Comparison of ENCODE assay signal across 14 cellular contexts in genomic region chr12:14387472-14387871, GRCh38. TPM values are rescaled to one million over a fixed set of nuclear protein-coding genes. Genes with fewer than 3 reads are reported as not detected.
DNase-seq lines count a peak whose midpoint lies in the region; ATAC-seq and TF ChIP-seq lines count a peak whose summit lies in the region.
"Had no signal": no experiment of that assay in that cellular context is flagged by ENCODE, and none has a peak within 500 bp of the region (broad histone marks: within the 10 kb centered on the region; RNA-seq: fewer than 3 reads in every experiment).

No MANE protein-coding gene starts in this region.

- peak overlapping the region; percentile 75 for H3K4me3 Mint-ChIP-seq in activated naive CD4-positive, alpha-beta T cell treated with anti-CD3 and anti-CD28 coated beads, Interleukin-2, amount 10 ng/mL, durations not matched to agents 7 days and 5 days
- peak overlapping the region; percentile 74 for H3K4me3 Mint-ChIP-seq in activated CD8-positive, alpha-beta T cell treated with anti-CD3 and anti-CD28 coated beads for 36 hours

- no peak for DNase-seq in activated naive CD4-positive, alpha-beta T cell treated with anti-CD3 and anti-CD28 coated beads, Interleukin-2, amount 10 ng/mL, durations not matched to agents 7 days and 5 days
- no peak for DNase-seq in activated naive CD4-positive, alpha-beta T cell (lab: John Stamatoyannopoulos, UW)
- no peak for DNase-seq in activated CD8-positive, alpha-beta T cell treated with anti-CD3 and anti-CD28 coated beads for 36 hours
- DNase-seq in lower lobe of right lung (no peak), thoracic aorta (ENCODE audit: low spot score) (no peak), HCEC 1CT (no peak), mesenteric fat pad (ENCODE audit: low spot score) (no peak), KBM-7 (no peak)
- DNase-seq: colonic mucosa, DMS79 treated with DMSO at 0.1 percent for 48 hours, GM23248, NCI-H2107 had no signal

- H3K27ac Mint-ChIP-seq in activated naive CD4-positive, alpha-beta T cell treated with anti-CD3 and anti-CD28 coated beads, Interleukin-2, amount 10 ng/mL, durations not matched to agents 7 days and 5 days, result peak overlapping the region; percentile 83
- H3K27ac Mint-ChIP-seq in activated CD8-positive, alpha-beta T cell treated with anti-CD3 and anti-CD28 coated beads for 36 hours, result peak overlapping the region; percentile 96

- H3K4me1 ChIP-seq in lower lobe of right lung, result peaks cover 25% of the 10 kb centered on the region
- peaks cover 29 to 67% of the 10 kb centered on the region in 2 donors for H3K4me1 ChIP-seq in thoracic aorta (ENCODE audit: control insufficient read depth in 1 of 2, low read depth in 2 of 2)
- H3K4me1 ChIP-seq: colonic mucosa had no signal

- no peak overlapping the region for H3K27ac ChIP-seq in lower lobe of right lung
- H3K27ac ChIP-seq in thoracic aorta, result no peak overlapping the region
- H3K27ac ChIP-seq: colonic mucosa, GM23248, parathyroid adenoma had no signal

- no peaks in the 10 kb centered on the region for H3K9me3 Mint-ChIP-seq in activated naive CD4-positive, alpha-beta T cell treated with anti-CD3 and anti-CD28 coated beads, Interleukin-2, amount 10 ng/mL, durations not matched to agents 7 days and 5 days
- no peaks in the 10 kb centered on the region for H3K9me3 Mint-ChIP-seq in activated CD8-positive, alpha-beta T cell treated with anti-CD3 and anti-CD28 coated beads for 36 hours

- H3K4me3 ChIP-seq in lower lobe of right lung, result peak overlapping the region; percentile 2
- H3K4me3 ChIP-seq in thoracic aorta, result peak overlapping the region; percentile 15
- H3K4me3 ChIP-seq: colonic mucosa, esophagus muscularis mucosa, GM23248 had no signal

- H3K9me3 ChIP-seq in lower lobe of right lung, result peaks cover 5% of the 10 kb centered on the region
- H3K9me3 ChIP-seq in thoracic aorta, result no peaks in the 10 kb centered on the region
- H3K9me3 ChIP-seq: colonic mucosa, esophagus muscularis mucosa had no signal

- H3K36me3 Mint-ChIP-seq in activated naive CD4-positive, alpha-beta T cell treated with anti-CD3 and anti-CD28 coated beads, Interleukin-2, amount 10 ng/mL, durations not matched to agents 7 days and 5 days, result peaks cover 57% of the 10 kb centered on the region
- H3K36me3 Mint-ChIP-seq in activated CD8-positive, alpha-beta T cell treated with anti-CD3 and anti-CD28 coated beads for 36 hours (ENCODE audit: low read depth), result peaks cover 61% of the 10 kb centered on the region

- in situ Hi-C loops in KBM-7 (cut with MboI; ENCODE audit: low pct_unique_long_range_greater_than_20kb, low sequenced_read_pairs), result no loop called here

- intact Hi-C loops in activated CD8-positive, alpha-beta T cell treated with anti-CD3 and anti-CD28 coated beads for 36 hours (cut with micrococcal nuclease), result no loop called here
- intact Hi-C loops in lower lobe of right lung (cut with DNase I), result no loop called here

- no peak for TF ChIP-seq CTCF in activated CD8-positive, alpha-beta T cell treated with anti-CD3 and anti-CD28 coated beads for 36 hours (IDR thresholded peaks at IDR 0.05)
- TF ChIP-seq CTCF in lower lobe of right lung (IDR thresholded peaks at IDR 0.05), result no peak
- no peak for TF ChIP-seq CTCF in thoracic aorta (IDR thresholded peaks at IDR 0.05)

- H3K36me3 ChIP-seq in lower lobe of right lung (peaks cover 6% of the 10 kb centered on the region), thoracic aorta (no peaks in the 10 kb centered on the region)
- H3K36me3 ChIP-seq: colonic mucosa had no signal

- no peaks in the 10 kb centered on the region for H3K27me3 Mint-ChIP-seq in activated naive CD4-positive, alpha-beta T cell treated with anti-CD3 and anti-CD28 coated beads, Interleukin-2, amount 10 ng/mL, durations not matched to agents 7 days and 5 days
- no peaks in the 10 kb centered on the region for H3K27me3 Mint-ChIP-seq in activated CD8-positive, alpha-beta T cell treated with anti-CD3 and anti-CD28 coated beads for 36 hours

- ATAC-seq in activated CD8-positive, alpha-beta T cell treated with anti-CD3 and anti-CD28 coated beads for 36 hours, result no peak
- ATAC-seq in lower lobe of right lung, result no peak
- ATAC-seq in thoracic aorta (ENCODE audit: insufficient number of reproducible peaks, low FRiP score, low read depth), result no peak

- CTCF ChIA-PET in activated naive CD4-positive, alpha-beta T cell treated with anti-CD3 and anti-CD28 coated beads, Interleukin-2, amount 10 ng/mL, durations not matched to agents 7 days and 5 days (lab: Charles Lee), result interaction anchor here (1.3 to 6.3 kb wide), 5 partner anchors 12 to 133 kb away, joined by 3 to 49 read pairs (median 17); partner anchors contain the start of gene ATF7IP
- CTCF ChIA-PET in activated CD8-positive, alpha-beta T cell treated with anti-CD3 and anti-CD28 coated beads for 36 hours (lab: Charles Lee), result interaction anchor here (0.8 to 3.8 kb wide), 4 partner anchors 16 to 30 kb away, joined by 3 to 35 read pairs (median 4); partner anchors contain the start of gene ATF7IP

- POLR2A ChIA-PET in activated CD8-positive, alpha-beta T cell treated with anti-CD3 and anti-CD28 coated beads for 36 hours (lab: Charles Lee), result interaction anchor here (2.2 to 6.7 kb wide), 3 partner anchors 12 to 22 kb away, joined by 12 to 55 read pairs (median 15); partner anchors contain the start of gene ATF7IP

- H3K27me3 ChIP-seq in lower lobe of right lung (ENCODE audit: low read depth) (no peaks in the 10 kb centered on the region), thoracic aorta (replicated peaks; ENCODE audit: insufficient read depth) (no peaks in the 10 kb centered on the region)
- H3K27me3 ChIP-seq: colonic mucosa, esophagus muscularis mucosa had no signal

- H3K4me1 Mint-ChIP-seq in activated naive CD4-positive, alpha-beta T cell treated with anti-CD3 and anti-CD28 coated beads, Interleukin-2, amount 10 ng/mL, durations not matched to agents 7 days and 5 days, result peaks cover 76% of the 10 kb centered on the region
- peaks cover 71% of the 10 kb centered on the region for H3K4me1 Mint-ChIP-seq in activated CD8-positive, alpha-beta T cell treated with anti-CD3 and anti-CD28 coated beads for 36 hours (ENCODE audit: low read depth)

RNA-seq across cellular contexts. Expression of gene ATF7IP, which starts 22.0 kb away (rescaled TPM):
- total RNA-seq in activated CD8-positive, alpha-beta T cell treated with anti-CD3 and anti-CD28 coated beads for 36 hours, result 100 to 1,000 TPM; 101 to 107 TPM
- total RNA-seq in lower lobe of right lung (76.9 TPM), thoracic aorta (10 to 100 TPM; 41.0 to 41.7 TPM), mesenteric fat pad (59.7 TPM)
